8 cellular contexts compared by ENCODE assay signal in genomic region chr19:54481326-54481930, GRCh38. TPM values are rescaled to one million over a fixed set of nuclear protein-coding genes. Genes with fewer than 3 reads are reported as not detected.
DNase-seq lines count a peak whose midpoint lies in the region; ATAC-seq and TF ChIP-seq lines count a peak whose summit lies in the region.

No MANE protein-coding gene starts in this region.

- no peaks in the 10 kb centered on the region for H3K36me3 Mint-ChIP-seq in activated T-helper 1 cell treated with anti-CD3 and anti-CD28 coated beads, Interleukin-12 subunit alpha, Interleukin-12 subunit beta, Interleukin-2, Interleukin-4 antibody, amounts not matched to agents 30 ng/mL and 10 ng/mL and 1 ng/mL, durations not matched to agents 14 hours and 24 hours and 36 hours (ENCODE audit: low read depth)

- peaks cover 0 to 8% (median 0%) of the 10 kb centered on the region in 11 experiments; a peak in 4 of 22 replicates for H4K20me1 ChIP-seq in BLaER1 treated with 17β-estradiol and CSF1 and Interleukin-3, amounts not matched to agents 10 nM and 100 nM

- DNase-seq in NCI-H345 (lab: John Stamatoyannopoulos, UW) (peak; percentile 30), left cardiac atrium (no peak), sigmoid colon (no peak), T1000 (lab: John Stamatoyannopoulos, UW) (no peak)
- peak; percentile 29 for DNase-seq in activated T-helper 1 cell treated with anti-CD3 and anti-CD28 coated beads, Interleukin-12 subunit alpha, Interleukin-12 subunit beta, Interleukin-2, Interleukin-4 antibody, amounts not matched to agents 30 ng/mL and 10 ng/mL and 1 ng/mL, durations not matched to agents 14 hours and 24 hours and 36 hours (ENCODE audit: low spot score)

- H3K4me3 Mint-ChIP-seq in activated T-helper 1 cell treated with anti-CD3 and anti-CD28 coated beads, Interleukin-12 subunit alpha, Interleukin-12 subunit beta, Interleukin-2, Interleukin-4 antibody, amounts not matched to agents 30 ng/mL and 10 ng/mL and 1 ng/mL, durations not matched to agents 14 hours and 24 hours and 36 hours: no peak overlapping the region

- ATAC-seq in left cardiac atrium (peak; percentile 38 to 57), GM21619 (IDR thresholded peaks at IDR 0.05; ENCODE audit: unreplicated experiment) (no peak)

- H3K27ac ChIP-seq in BLaER1 treated with 17β-estradiol and CSF1 and Interleukin-3, amounts not matched to agents 10 nM and 100 nM: no peak overlapping the region
- no peak overlapping the region for H3K27ac ChIP-seq in sigmoid colon

- H3K4me1 ChIP-seq in BLaER1 treated with 17β-estradiol and CSF1 and Interleukin-3, amounts not matched to agents 10 nM and 100 nM: peaks cover 39 to 57% (median 46%) of the 10 kb centered on the region in 10 experiments
- H3K4me1 ChIP-seq in sigmoid colon: no peaks in the 10 kb centered on the region

- no peak for TF ChIP-seq EP300 in sigmoid colon (IDR thresholded peaks at IDR 0.05)

- no peaks in the 10 kb centered on the region for H3K9me3 Mint-ChIP-seq in activated T-helper 1 cell treated with anti-CD3 and anti-CD28 coated beads, Interleukin-12 subunit alpha, Interleukin-12 subunit beta, Interleukin-2, Interleukin-4 antibody, amounts not matched to agents 30 ng/mL and 10 ng/mL and 1 ng/mL, durations not matched to agents 14 hours and 24 hours and 36 hours

- no peak overlapping the region for H3K9ac ChIP-seq in BLaER1 treated with 17β-estradiol and CSF1 and Interleukin-3, amounts not matched to agents 10 nM and 100 nM

- H3K9me3 ChIP-seq in BLaER1 treated with 17β-estradiol and CSF1 and Interleukin-3, amounts not matched to agents 10 nM and 100 nM (replicated peaks in 1 of 11): no peaks in the 10 kb centered on the region
- H3K9me3 ChIP-seq in sigmoid colon: no peaks in the 10 kb centered on the region

- TF ChIP-seq CTCF in GM12874 (IDR thresholded peaks at IDR 0.05; ENCODE audit: insufficient read depth, low read depth, low read length) (peak; percentile 82), sigmoid colon (IDR thresholded peaks at IDR 0.05) (peak in 3 of 4 experiments; percentile 26 to 49 (median 36))

- H3K36me3 ChIP-seq in BLaER1 treated with 17β-estradiol and CSF1 and Interleukin-3, amounts not matched to agents 10 nM and 100 nM: no peaks in the 10 kb centered on the region
- no peaks in the 10 kb centered on the region for H3K36me3 ChIP-seq in sigmoid colon

- peak overlapping the region in 10 of 11 experiments; percentile 11 to 72 (median 50); a peak in 9 of 22 replicates for H3K4me2 ChIP-seq in BLaER1 treated with 17β-estradiol and CSF1 and Interleukin-3, amounts not matched to agents 10 nM and 100 nM

- H3K27me3 Mint-ChIP-seq in activated T-helper 1 cell treated with anti-CD3 and anti-CD28 coated beads, Interleukin-12 subunit alpha, Interleukin-12 subunit beta, Interleukin-2, Interleukin-4 antibody, amounts not matched to agents 30 ng/mL and 10 ng/mL and 1 ng/mL, durations not matched to agents 14 hours and 24 hours and 36 hours (ENCODE audit: insufficient read depth): peaks cover 15% of the 10 kb centered on the region

- no peak overlapping the region for H3K27ac Mint-ChIP-seq in activated T-helper 1 cell treated with anti-CD3 and anti-CD28 coated beads, Interleukin-12 subunit alpha, Interleukin-12 subunit beta, Interleukin-2, Interleukin-4 antibody, amounts not matched to agents 30 ng/mL and 10 ng/mL and 1 ng/mL, durations not matched to agents 14 hours and 24 hours and 36 hours

- intact Hi-C loops in activated T-helper 1 cell treated with anti-CD3 and anti-CD28 coated beads, Interleukin-12 subunit alpha, Interleukin-12 subunit beta, Interleukin-2, Interleukin-4 antibody, amounts not matched to agents 30 ng/mL and 10 ng/mL and 1 ng/mL, durations not matched to agents 14 hours and 24 hours and 36 hours (cut with micrococcal nuclease): loop anchor here (1.0 to 5.0 kb wide), 3 partner anchors 41 to 172 kb away; no protein-coding TSS in a partner anchor
- intact Hi-C loops in left cardiac atrium (cut with DNase I) (loop anchor here in 1 of 2 donors (5.0 kb wide), 1 partner anchor 196 kb away; no protein-coding TSS in a partner anchor), sigmoid colon (cut with DNase I) (loop anchor here (10.0 kb wide), 1 partner anchor 193 kb away; no protein-coding TSS in a partner anchor)

- no peak for TF ChIP-seq POLR2A in sigmoid colon (IDR thresholded peaks at IDR 0.05)

- H3K4me3 ChIP-seq in BLaER1 treated with 17β-estradiol and CSF1 and Interleukin-3, amounts not matched to agents 10 nM and 100 nM: no peak overlapping the region
- no peak overlapping the region for H3K4me3 ChIP-seq in sigmoid colon

- H3K4me1 Mint-ChIP-seq in activated T-helper 1 cell treated with anti-CD3 and anti-CD28 coated beads, Interleukin-12 subunit alpha, Interleukin-12 subunit beta, Interleukin-2, Interleukin-4 antibody, amounts not matched to agents 30 ng/mL and 10 ng/mL and 1 ng/mL, durations not matched to agents 14 hours and 24 hours and 36 hours (ENCODE audit: low read depth): peaks cover 14% of the 10 kb centered on the region

- peaks cover 0 to 81% (median 0%) of the 10 kb centered on the region in 11 experiments; a peak in 8 of 22 replicates for H3K27me3 ChIP-seq in BLaER1 treated with 17β-estradiol and CSF1 and Interleukin-3, amounts not matched to agents 10 nM and 100 nM
- H3K27me3 ChIP-seq in sigmoid colon: peaks cover 0 to 33% (median 0%) of the 10 kb centered on the region in 3 donors

- 10 to 12% methylated on average over 16 of the region's 16 CpGs for WGBS in sigmoid colon, 2 donors

RNA-seq across cellular contexts. Expression of gene CDC42EP5, which starts 8.3 kb away (rescaled TPM):
- total RNA-seq in activated T-helper 1 cell treated with anti-CD3 and anti-CD28 coated beads, Interleukin-12 subunit alpha, Interleukin-12 subunit beta, Interleukin-2, Interleukin-4 antibody, amounts not matched to agents 30 ng/mL and 10 ng/mL and 1 ng/mL, durations not matched to agents 14 hours and 24 hours and 36 hours: not detected in 2 replicates
- total RNA-seq in left cardiac atrium: 10 to 100 TPM; 13.0 to 25.0 TPM
- total RNA-seq in sigmoid colon: 10 to 100 TPM; 12.1 to 16.6 (median 13.1) TPM
- polyA plus RNA-seq in sigmoid colon: 100 to 1,000 TPM; 171 to 529 (median 348) TPM

RNA-seq across cellular contexts. Expression of gene LENG9, which starts 17.9 kb away (rescaled TPM):
- total RNA-seq in activated T-helper 1 cell treated with anti-CD3 and anti-CD28 coated beads, Interleukin-12 subunit alpha, Interleukin-12 subunit beta, Interleukin-2, Interleukin-4 antibody, amounts not matched to agents 30 ng/mL and 10 ng/mL and 1 ng/mL, durations not matched to agents 14 hours and 24 hours and 36 hours: 8.4 and 11.5 TPM in 2 replicates
- total RNA-seq in left cardiac atrium (1 to 10 TPM; 3.3 to 5.4 TPM), sigmoid colon (1 to 10 TPM; 2.5 to 7.8 (median 3.6) TPM)
- 10 to 100 TPM in 2 of 3 donors, 1 to 10 TPM in 1; 8.1 to 14.8 (median 13.2) TPM for polyA plus RNA-seq in sigmoid colon

RNA-seq across cellular contexts. Expression of gene LAIR2, which starts 21.2 kb away (rescaled TPM):
- total RNA-seq in activated T-helper 1 cell treated with anti-CD3 and anti-CD28 coated beads, Interleukin-12 subunit alpha, Interleukin-12 subunit beta, Interleukin-2, Interleukin-4 antibody, amounts not matched to agents 30 ng/mL and 10 ng/mL and 1 ng/mL, durations not matched to agents 14 hours and 24 hours and 36 hours: 45.7 and 49.1 TPM in 2 replicates
- total RNA-seq in left cardiac atrium (1 to 10 TPM in 1 of 2 donors, not detected in 1; 1.1 TPM), sigmoid colon (not detected)
- polyA plus RNA-seq in sigmoid colon: 1 to 10 TPM in 1 of 3 donors, not detected in 2; 1.9 TPM

RNA-seq across cellular contexts. Expression of gene LENG8, which starts 32.4 kb away (rescaled TPM):
- 192 and 193 TPM in 2 replicates for total RNA-seq in activated T-helper 1 cell treated with anti-CD3 and anti-CD28 coated beads, Interleukin-12 subunit alpha, Interleukin-12 subunit beta, Interleukin-2, Interleukin-4 antibody, amounts not matched to agents 30 ng/mL and 10 ng/mL and 1 ng/mL, durations not matched to agents 14 hours and 24 hours and 36 hours
- total RNA-seq in left cardiac atrium (10 to 100 TPM; 66.6 to 76.5 TPM), sigmoid colon (100 to 1,000 TPM in 2 of 4 donors, 10 to 100 TPM in 2; 59.1 to 286 (median 107) TPM)
- polyA plus RNA-seq in sigmoid colon: 100 to 1,000 TPM in 1 of 3 donors, 10 to 100 TPM in 2; 13.6 to 148 (median 18.0) TPM

Comparison
In these comparisons a context has a peak if more than half of its experiments do, and no peak if none do; other contexts are left out.
1. DNase-seq: peak in NCI-H345 (single experiment) and activated T-helper 1 cell treated with anti-CD3 and anti-CD28 coated beads, Interleukin-12 subunit alpha, Interleukin-12 subunit beta, Interleukin-2, Interleukin-4 antibody, amounts not matched to agents 30 ng/mL and 10 ng/mL and 1 ng/mL, durations not matched to agents 14 hours and 24 hours and 36 hours (single experiment); none in left cardiac atrium (single experiment), sigmoid colon (single experiment) and T1000 (single experiment).
2. RNA of gene CDC42EP5, which starts 8.3 kb away (total RNA-seq): 13.0 to 25.0 TPM in left cardiac atrium and 12.1 to 16.6 TPM in sigmoid colon; not detected in activated T-helper 1 cell treated with anti-CD3 and anti-CD28 coated beads, Interleukin-12 subunit alpha, Interleukin-12 subunit beta, Interleukin-2, Interleukin-4 antibody, amounts not matched to agents 30 ng/mL and 10 ng/mL and 1 ng/mL, durations not matched to agents 14 hours and 24 hours and 36 hours; every median in the first group is over 10 times any median in the second.
3. RNA of gene LAIR2, which starts 21.2 kb away (total RNA-seq): 45.7 to 49.1 TPM in activated T-helper 1 cell treated with anti-CD3 and anti-CD28 coated beads, Interleukin-12 subunit alpha, Interleukin-12 subunit beta, Interleukin-2, Interleukin-4 antibody, amounts not matched to agents 30 ng/mL and 10 ng/mL and 1 ng/mL, durations not matched to agents 14 hours and 24 hours and 36 hours; 1.1 TPM in left cardiac atrium and not detected in sigmoid colon; every median in the first group is over 10 times any median in the second.